In genomic region chr3:4507010-4507596, GRCh38 we compare ENCODE assay signal across 10 cellular contexts. TPM values are rescaled to one million over a fixed set of nuclear protein-coding genes. Genes with fewer than 3 reads are reported as not detected.
DNase-seq lines count a peak whose midpoint lies in the region; ATAC-seq and TF ChIP-seq lines count a peak whose summit lies in the region.
"Had no signal": no experiment of that assay in that cellular context is flagged by ENCODE, and none has a peak within 500 bp of the region (broad histone marks: within the 10 kb centered on the region; RNA-seq: fewer than 3 reads in every experiment).

No MANE protein-coding gene starts in this region.

- peaks cover 12% of the 10 kb centered on the region for H3K36me3 Mint-ChIP-seq in activated T-helper 17 cell treated with anti-CD3 and anti-CD28 coated beads, Interleukin-2, amount 50 U/mL, for 72 hours (ENCODE audit: low read depth)
- H3K36me3 Mint-ChIP-seq in osteocyte (ENCODE audit: unreplicated experiment) = no peaks in the 10 kb centered on the region

- ATAC-seq in GM19035 (IDR thresholded peaks at IDR 0.05; ENCODE audit: unreplicated experiment) = peak; percentile 40
- ATAC-seq in HG03039 (IDR thresholded peaks at IDR 0.05; ENCODE audit: unreplicated experiment) = peak; percentile 26
- no peak for ATAC-seq in activated T-helper 17 cell treated with anti-CD3 and anti-CD28 coated beads, Interleukin-2, amount 50 U/mL, for 72 hours (replicated peaks)

- H3K9me3 Mint-ChIP-seq in activated T-helper 17 cell treated with anti-CD3 and anti-CD28 coated beads, Interleukin-2, amount 50 U/mL, for 72 hours = no peaks in the 10 kb centered on the region
- no peaks in the 10 kb centered on the region for H3K9me3 Mint-ChIP-seq in osteocyte (ENCODE audit: unreplicated experiment)

- no peak for DNase-seq in osteocyte (ENCODE audit: extremely low spot score, unreplicated experiment)
- no peak for DNase-seq in middle frontal gyrus (ENCODE audit: extremely low spot score, low spot score)
- DNase-seq in NCI-H187 (lab: John Stamatoyannopoulos, UW) = no peak
- DNase-seq in posterior cingulate gyrus = no peak
- no peak for DNase-seq in NCI-H1694 (lab: John Stamatoyannopoulos, UW)
- DNase-seq: stimulated activated CD4-positive, alpha-beta T cell treated with anti-CD3 and anti-CD28 coated beads, Interleukin-15, amount 100 ng/mL, for 24 hours; SW 1271 had no signal

- peaks cover 27% of the 10 kb centered on the region for H3K4me1 Mint-ChIP-seq in activated T-helper 17 cell treated with anti-CD3 and anti-CD28 coated beads, Interleukin-2, amount 50 U/mL, for 72 hours
- peaks cover 23% of the 10 kb centered on the region for H3K4me1 Mint-ChIP-seq in osteocyte (ENCODE audit: unreplicated experiment)

- H3K4me3 Mint-ChIP-seq in activated T-helper 17 cell treated with anti-CD3 and anti-CD28 coated beads, Interleukin-2, amount 50 U/mL, for 72 hours = peak overlapping the region; percentile 4
- H3K4me3 Mint-ChIP-seq in osteocyte (ENCODE audit: unreplicated experiment) = no peak overlapping the region

- H3K27ac Mint-ChIP-seq in activated T-helper 17 cell treated with anti-CD3 and anti-CD28 coated beads, Interleukin-2, amount 50 U/mL, for 72 hours = peak overlapping the region; percentile 25
- peak overlapping the region; percentile 67 for H3K27ac Mint-ChIP-seq in osteocyte (ENCODE audit: unreplicated experiment)

- H3K27me3 Mint-ChIP-seq in activated T-helper 17 cell treated with anti-CD3 and anti-CD28 coated beads, Interleukin-2, amount 50 U/mL, for 72 hours = no peaks in the 10 kb centered on the region
- H3K27me3 Mint-ChIP-seq in osteocyte (ENCODE audit: unreplicated experiment) = no peaks in the 10 kb centered on the region

- intact Hi-C loops in posterior cingulate gyrus (cut with DNase I) = no loop called here

- no peak for TF ChIP-seq CTCF in osteocyte (IDR thresholded peaks at IDR 0.05)

RNA-seq across cellular contexts. Expression of gene ITPR1, which starts 14.0 kb away (rescaled TPM):
- total RNA-seq in activated T-helper 17 cell treated with anti-CD3 and anti-CD28 coated beads, Interleukin-2, amount 50 U/mL, for 72 hours = 10 to 100 TPM; 78.5 to 84.6 TPM
- total RNA-seq in osteocyte = 26.3 and 34.3 TPM in 2 replicates

RNA-seq across cellular contexts. Expression of gene SUMF1, which starts 40.0 kb away (rescaled TPM):
- total RNA-seq in activated T-helper 17 cell treated with anti-CD3 and anti-CD28 coated beads, Interleukin-2, amount 50 U/mL, for 72 hours = 1 to 10 TPM; 5.9 to 7.6 TPM
- total RNA-seq in osteocyte = 44.1 and 46.6 TPM in 2 replicates
